In the genomic region with DNA sequence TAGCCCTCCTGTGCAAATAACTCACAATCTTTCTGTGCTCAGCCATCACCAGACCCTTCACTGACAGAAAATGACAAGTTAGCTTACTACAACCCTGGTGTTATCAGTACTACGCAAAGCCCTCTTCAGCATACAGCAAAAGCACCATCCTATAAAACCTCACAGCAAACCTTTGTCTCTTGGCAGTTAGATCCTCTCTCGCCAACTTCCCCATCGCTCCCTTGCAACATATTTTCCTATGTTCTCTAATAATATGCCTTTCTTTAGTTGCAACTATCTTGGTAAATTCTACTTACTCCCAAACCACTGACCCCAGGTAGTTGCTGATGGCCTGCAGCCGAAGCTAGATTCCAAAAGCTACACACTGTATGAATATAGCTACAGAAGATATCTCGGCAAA, we compare ENCODE assay signal across 28 cellular contexts.
"Had no signal": no experiment of that assay in that cellular context is flagged by ENCODE, and none has a peak within 500 bp of the region (broad histone marks: within the 10 kb centered on the region; RNA-seq: fewer than 3 reads in every experiment).

No MANE protein-coding gene starts in this region.

- H3K36me3 ChIP-seq: esophagus muscularis mucosa, heart right ventricle, left lung, neutrophil, prostate gland, right atrium auricular region, tibial artery, upper lobe of left lung had no signal

- H3K4me3 ChIP-seq: coronary artery, esophagus muscularis mucosa, heart right ventricle, left lung, mucosa of descending colon, prostate gland, right atrium auricular region, smooth muscle cell, testis, tibial artery, upper lobe of left lung had no signal

- H3K27ac ChIP-seq: coronary artery, esophagus muscularis mucosa, foreskin keratinocyte, heart right ventricle, left lung, neutrophil, prostate gland, right atrium auricular region, testis, tibial artery, upper lobe of left lung had no signal

- ATAC-seq: foreskin keratinocyte; heart right ventricle; left cardiac atrium; left lung; mucosa of descending colon; natural killer cell treated with Interleukin-12 subunit alpha and Interleukin-12 subunit beta and Interleukin-15 and Interleukin-18, amount 100 ng/mL, for 72 hours; sciatic nerve had no signal

- H3K27me3 ChIP-seq: esophagus muscularis mucosa, foreskin keratinocyte, heart right ventricle, left lung, neutrophil, right atrium auricular region, testis, tibial artery, upper lobe of left lung had no signal

- DNase-seq: dermis blood vessel endothelial cell; effector memory CD4-positive, alpha-beta T cell; foreskin keratinocyte; glutamatergic neuron; heart right ventricle; hippocampal formation; left cardiac atrium; left lung; mesenchymal stem cell; mucosa of descending colon; naive B cell; stimulated activated CD4-positive, alpha-beta T cell treated with anti-CD3 and anti-CD28 coated beads, Interleukin-12 subunit alpha, Interleukin-12 subunit beta, amount 100 ng/mL, for 4 hours; stimulated activated CD4-positive, alpha-beta T cell treated with anti-CD3 and anti-CD28 coated beads, Interleukin-1b, Interleukin-23, amount 100 ng/mL, for 48 hours; stimulated activated CD4-positive, alpha-beta T cell treated with anti-CD3 and anti-CD28 coated beads, Interleukin-4, amount 100 ng/mL, for 1 hour; stimulated activated CD8-positive, alpha-beta memory T cell treated with anti-CD3 and anti-CD28 coated beads, Interleukin-4, amount 100 ng/mL, for 48 hours; stimulated activated naive CD4-positive, alpha-beta T cell treated with Interleukin-2 at 50 U/mL for 16 hours; substantia nigra; testis; tibial artery; upper lobe of left lung had no signal

- H3K4me1 ChIP-seq: esophagus muscularis mucosa, heart right ventricle, left lung, prostate gland, right atrium auricular region, testis, tibial artery, upper lobe of left lung had no signal

- H3K9me3 ChIP-seq: esophagus muscularis mucosa, left lung, neutrophil, prostate gland, right atrium auricular region, testis, tibial artery, upper lobe of left lung had no signal
